2 cellular contexts compared by ENCODE assay signal in the genomic region with DNA sequence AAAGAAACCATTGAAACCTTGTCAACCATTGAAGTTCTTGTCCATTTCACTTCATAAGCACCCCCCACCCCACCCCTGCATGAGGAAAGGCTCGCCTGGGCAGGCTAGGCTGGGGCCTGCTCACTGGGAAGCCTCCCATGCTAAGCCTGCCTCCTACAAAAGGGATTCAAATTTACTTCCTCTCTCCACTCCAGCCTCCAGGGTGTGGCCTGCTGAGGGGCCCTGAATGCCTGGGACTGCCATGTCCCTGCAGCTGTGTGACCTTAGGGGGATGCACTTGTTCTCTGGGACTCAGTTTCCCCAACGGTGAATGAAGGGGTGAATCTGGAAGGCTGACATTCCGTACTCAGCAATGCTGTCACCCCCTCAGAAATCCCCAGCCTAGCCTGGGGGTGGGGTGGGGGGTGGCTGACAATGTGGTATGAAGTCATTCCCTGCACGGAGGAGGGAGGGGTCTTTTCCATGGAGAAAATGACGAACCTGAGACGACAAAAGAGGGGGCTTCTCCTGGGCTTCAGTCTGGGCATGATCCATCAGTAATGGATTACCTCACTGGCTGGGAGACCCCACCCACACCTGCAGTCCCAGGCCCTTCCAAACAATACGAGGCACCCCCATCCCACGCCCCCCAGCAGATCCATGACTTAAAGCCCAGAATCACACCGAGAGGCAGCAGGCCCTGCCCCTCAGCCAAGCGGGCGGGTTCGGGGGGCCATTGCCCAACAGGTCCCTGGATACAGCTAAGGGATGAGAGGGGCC.
TF ChIP-seq lines count a peak whose summit lies in the region.

No MANE protein-coding gene starts in this region.

TF ChIP-seq in A549, 52 proteins besides CTCF, POLR2A, EP300 and RAD21:
- TF ChIP-seq TFCP2L1 (CRISPR knock-in tag; IDR thresholded peaks at IDR 0.05) (no peak), HMGXB4 (CRISPR knock-in tag; IDR thresholded peaks at IDR 0.05; ENCODE audit: borderline replicate concordance) (no peak), JUN (IDR thresholded peaks at IDR 0.05) (no peak)
- TF ChIP-seq, protein P1, sequence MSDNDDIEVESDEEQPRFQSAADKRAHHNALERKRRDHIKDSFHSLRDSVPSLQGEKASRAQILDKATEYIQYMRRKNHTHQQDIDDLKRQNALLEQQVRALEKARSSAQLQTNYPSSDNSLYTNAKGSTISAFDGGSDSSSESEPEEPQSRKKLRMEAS (IDR thresholded peaks at IDR 0.05) = no peak

TF ChIP-seq in HepG2, 621 proteins besides CTCF, POLR2A, EP300 and RAD21:
- TF ChIP-seq SP140L (CRISPR knock-in tag; IDR thresholded peaks at IDR 0.05; ENCODE audit: borderline replicate concordance) (no peak), MEIS2 (CRISPR knock-in tag; IDR thresholded peaks at IDR 0.05) (no peak), ZNF773 (CRISPR knock-in tag; IDR thresholded peaks at IDR 0.05; ENCODE audit: borderline replicate concordance) (no peak), ELF1 (CRISPR knock-in tag; IDR thresholded peaks at IDR 0.05) (no peak), PTBP1 (IDR thresholded peaks at IDR 0.05; ENCODE audit: low read depth, low read length, poor library complexity, severe bottlenecking) (no peak), HOXA3 (CRISPR knock-in tag; IDR thresholded peaks at IDR 0.05) (no peak), ZNF781 (CRISPR knock-in tag; IDR thresholded peaks at IDR 0.05; ENCODE audit: borderline replicate concordance, not compliant biosample characterization) (no peak), SMAD1 (CRISPR knock-in tag; IDR thresholded peaks at IDR 0.05; ENCODE audit: borderline replicate concordance, low read depth) (no peak), ZKSCAN5 (CRISPR knock-in tag; IDR thresholded peaks at IDR 0.05) (no peak), ZNF256 (CRISPR knock-in tag; conservative IDR thresholded peaks at IDR 0.05) (no peak), ZNF121 (CRISPR knock-in tag; IDR thresholded peaks at IDR 0.05) (no peak), HES4 (CRISPR knock-in tag; IDR thresholded peaks at IDR 0.05; ENCODE audit: borderline replicate concordance) (no peak), CBX1 (IDR thresholded peaks at IDR 0.05; ENCODE audit: low read depth) (no peak), ZBTB4 (CRISPR knock-in tag; IDR thresholded peaks at IDR 0.05; ENCODE audit: borderline replicate concordance) (no peak), ZNF639 (CRISPR knock-in tag; conservative IDR thresholded peaks at IDR 0.05) (no peak), ZNF17 (CRISPR knock-in tag; IDR thresholded peaks at IDR 0.05) (no peak), PPARG (CRISPR knock-in tag; conservative IDR thresholded peaks at IDR 0.05) (no peak)
- TF ChIP-seq, protein P2, sequence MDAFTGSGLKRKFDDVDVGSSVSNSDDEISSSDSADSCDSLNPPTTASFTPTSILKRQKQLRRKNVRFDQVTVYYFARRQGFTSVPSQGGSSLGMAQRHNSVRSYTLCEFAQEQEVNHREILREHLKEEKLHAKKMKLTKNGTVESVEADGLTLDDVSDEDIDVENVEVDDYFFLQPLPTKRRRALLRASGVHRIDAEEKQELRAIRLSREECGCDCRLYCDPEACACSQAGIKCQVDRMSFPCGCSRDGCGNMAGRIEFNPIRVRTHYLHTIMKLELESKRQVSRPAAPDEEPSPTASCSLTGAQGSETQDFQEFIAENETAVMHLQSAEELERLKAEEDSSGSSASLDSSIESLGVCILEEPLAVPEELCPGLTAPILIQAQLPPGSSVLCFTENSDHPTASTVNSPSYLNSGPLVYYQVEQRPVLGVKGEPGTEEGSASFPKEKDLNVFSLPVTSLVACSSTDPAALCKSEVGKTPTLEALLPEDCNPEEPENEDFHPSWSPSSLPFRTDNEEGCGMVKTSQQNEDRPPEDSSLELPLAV (CRISPR knock-in tag; conservative IDR thresholded peaks at IDR 0.05; ENCODE audit: low read depth) = no peak
